Comparison of ENCODE assay signal across 33 cellular contexts in the genomic region with DNA sequence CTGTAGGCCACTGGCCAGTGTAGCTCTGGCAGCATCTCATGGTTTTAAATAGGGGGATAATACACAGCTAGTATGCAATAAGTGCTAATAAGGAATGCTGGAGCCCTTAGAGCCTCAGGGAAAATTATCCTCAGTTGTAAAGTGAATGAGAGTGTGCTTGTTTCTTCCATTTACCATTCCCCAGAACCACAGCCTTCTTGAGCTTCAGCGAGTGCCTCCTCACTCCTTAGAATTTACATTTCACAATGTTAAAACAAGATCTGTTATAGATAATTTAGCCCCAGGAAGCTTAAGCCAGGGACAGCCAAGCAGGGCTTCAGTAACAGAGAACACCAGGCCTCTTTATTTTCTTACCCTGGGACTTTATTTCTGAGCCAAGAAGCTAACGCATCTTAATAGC.
"Had no signal": no experiment of that assay in that cellular context is flagged by ENCODE, and none has a peak within 500 bp of the region (broad histone marks: within the 10 kb centered on the region; RNA-seq: fewer than 3 reads in every experiment).

No MANE protein-coding gene starts in this region.

- H3K27ac Mint-ChIP-seq: activated naive CD4-positive, alpha-beta T cell treated with anti-CD3 and anti-CD28 coated beads for 36 hours; activated naive CD8-positive, alpha-beta T cell treated with anti-CD3 and anti-CD28 coated beads for 36 hours; activated T-helper 1 cell treated with anti-CD3 and anti-CD28 coated beads, Interleukin-12 subunit alpha, Interleukin-12 subunit beta, Interleukin-2, Interleukin-4 antibody, amounts not matched to agents 30 ng/mL and 10 ng/mL and 1 ng/mL, durations not matched to agents 14 hours and 24 hours and 36 hours; endodermal cell; natural killer cell treated with Interleukin-12 subunit alpha and Interleukin-12 subunit beta and Interleukin-15 and Interleukin-18, amount 100 ng/mL, for 72 hours; progenitor cell of endocrine pancreas; stimulated activated naive B cell treated with anti-CD40 and anti-IgM and Interleukin-4, amounts not matched to agents 10 μg/mL and 1 μg/mL and 100 μg/mL, for 72 hours; T-helper 17 cell had no signal

- H3K27ac ChIP-seq: adrenal gland, brain microvascular endothelial cell, heart left ventricle, left lung, lower lobe of right lung, neutrophil, right lobe of liver, stomach, thyroid gland, upper lobe of left lung, vagina, WERI-Rb-1 had no signal

- H3K27me3 Mint-ChIP-seq: activated naive CD8-positive, alpha-beta T cell treated with anti-CD3 and anti-CD28 coated beads for 36 hours; natural killer cell treated with Interleukin-12 subunit alpha and Interleukin-12 subunit beta and Interleukin-15 and Interleukin-18, amount 100 ng/mL, for 72 hours; stimulated activated naive B cell treated with anti-CD40 and anti-IgM and Interleukin-4, amounts not matched to agents 10 μg/mL and 1 μg/mL and 100 μg/mL, for 72 hours; T-helper 17 cell had no signal

- H3K27me3 ChIP-seq: adrenal gland, brain microvascular endothelial cell, esophagus squamous epithelium, heart left ventricle, left lung, neutrophil, right lobe of liver, stomach, thyroid gland, upper lobe of left lung, vagina had no signal

- H3K9me3 Mint-ChIP-seq: activated T-helper 1 cell treated with anti-CD3 and anti-CD28 coated beads, Interleukin-12 subunit alpha, Interleukin-12 subunit beta, Interleukin-2, Interleukin-4 antibody, amounts not matched to agents 30 ng/mL and 10 ng/mL and 1 ng/mL, durations not matched to agents 14 hours and 24 hours and 36 hours; endodermal cell; stimulated activated naive B cell treated with anti-CD40 and anti-IgM and Interleukin-4, amounts not matched to agents 10 μg/mL and 1 μg/mL and 100 μg/mL, for 72 hours had no signal

- H3K4me3 Mint-ChIP-seq: activated naive CD4-positive, alpha-beta T cell treated with anti-CD3 and anti-CD28 coated beads for 36 hours; activated naive CD8-positive, alpha-beta T cell treated with anti-CD3 and anti-CD28 coated beads for 36 hours; activated T-helper 1 cell treated with anti-CD3 and anti-CD28 coated beads, Interleukin-12 subunit alpha, Interleukin-12 subunit beta, Interleukin-2, Interleukin-4 antibody, amounts not matched to agents 30 ng/mL and 10 ng/mL and 1 ng/mL, durations not matched to agents 14 hours and 24 hours and 36 hours; endodermal cell; natural killer cell treated with Interleukin-12 subunit alpha and Interleukin-12 subunit beta and Interleukin-15 and Interleukin-18, amount 100 ng/mL, for 72 hours; stimulated activated naive B cell treated with anti-CD40 and anti-IgM and Interleukin-4, amounts not matched to agents 10 μg/mL and 1 μg/mL and 100 μg/mL, for 72 hours; T-helper 17 cell had no signal

- H3K4me1 ChIP-seq: adrenal gland, esophagus squamous epithelium, heart left ventricle, left lung, lower lobe of right lung, stomach, thyroid gland, upper lobe of left lung, vagina had no signal

- ATAC-seq: activated CD4-positive, CD25-positive, alpha-beta regulatory T cell treated with anti-CD3 and anti-CD28 coated beads, Interleukin-2, amount 50 U/mL, for 24 hours; heart left ventricle; left lung; lower lobe of right lung; natural killer cell treated with Interleukin-12 subunit alpha and Interleukin-12 subunit beta and Interleukin-15 and Interleukin-18, amount 100 ng/mL, for 72 hours; right lobe of liver; stimulated activated naive B cell treated with anti-CD40 and anti-IgM and Interleukin-4, amounts not matched to agents 10 μg/mL and 1 μg/mL and 100 μg/mL, for 72 hours; T-helper 17 cell had no signal

- H3K4me3 ChIP-seq: adrenal gland, esophagus squamous epithelium, heart left ventricle, left lung, lower lobe of right lung, right lobe of liver, stomach, thyroid gland, upper lobe of left lung, vagina had no signal

- H3K36me3 ChIP-seq: adrenal gland, brain microvascular endothelial cell, esophagus squamous epithelium, heart left ventricle, left lung, lower lobe of right lung, neutrophil, right lobe of liver, stomach, thyroid gland, upper lobe of left lung, vagina, WERI-Rb-1 had no signal

- H3K9me3 ChIP-seq: adrenal gland, esophagus squamous epithelium, heart left ventricle, left lung, lower lobe of right lung, neutrophil, right lobe of liver, stomach, thyroid gland, upper lobe of left lung, vagina had no signal

- DNase-seq: activated CD4-positive, alpha-beta T cell treated with anti-CD3 and anti-CD28 coated beads for 48 hours; activated CD4-positive, alpha-beta T cell treated with anti-CD3 and anti-CD28 coated beads, Interleukin-2, amount 50 U/mL, for 48 hours; activated CD8-positive, alpha-beta memory T cell treated with anti-CD3 and anti-CD28 coated beads for 24 hours; activated effector memory CD4-positive, alpha-beta T cell treated with anti-CD3 and anti-CD28 coated beads, Interleukin-2, amount 50 U/mL, for 16 hours; activated naive CD4-positive, alpha-beta T cell treated with anti-CD3 and anti-CD28 coated beads for 36 hours; activated naive CD8-positive, alpha-beta T cell treated with anti-CD3 and anti-CD28 coated beads for 36 hours; activated T-cell treated with anti-CD3 and anti-CD28 coated beads, Interleukin-2, amount 50 U/mL, for 1 hour; adrenal gland; brain microvascular endothelial cell; cortex of kidney; esophagus squamous epithelium; heart left ventricle; left lung; lower lobe of right lung; mesenchymal stem cell; right lobe of liver; small intestine; stimulated activated CD4-positive, alpha-beta T cell treated with anti-CD3 and anti-CD28 coated beads, Interleukin-1b, Interleukin-23, amount 100 ng/mL, for 48 hours; stimulated activated naive B cell treated with anti-CD40 and anti-IgM and Interleukin-4, amounts not matched to agents 10 μg/mL and 1 μg/mL and 100 μg/mL, for 72 hours; stomach; SW 1271; T-helper 17 cell; T1000; thyroid gland; upper lobe of left lung; WERI-Rb-1 had no signal

- H3K36me3 Mint-ChIP-seq: activated naive CD8-positive, alpha-beta T cell treated with anti-CD3 and anti-CD28 coated beads for 36 hours; natural killer cell treated with Interleukin-12 subunit alpha and Interleukin-12 subunit beta and Interleukin-15 and Interleukin-18, amount 100 ng/mL, for 72 hours; stimulated activated naive B cell treated with anti-CD40 and anti-IgM and Interleukin-4, amounts not matched to agents 10 μg/mL and 1 μg/mL and 100 μg/mL, for 72 hours had no signal

- H3K4me1 Mint-ChIP-seq: activated naive CD8-positive, alpha-beta T cell treated with anti-CD3 and anti-CD28 coated beads for 36 hours; stimulated activated naive B cell treated with anti-CD40 and anti-IgM and Interleukin-4, amounts not matched to agents 10 μg/mL and 1 μg/mL and 100 μg/mL, for 72 hours; T-helper 17 cell had no signal
